Comparison of ENCODE assay signal across 12 cellular contexts in genomic region chr1:152107289-152107983, GRCh38. TPM values are rescaled to one million over a fixed set of nuclear protein-coding genes. Genes with fewer than 3 reads are reported as not detected.
DNase-seq lines count a peak whose midpoint lies in the region; ATAC-seq and TF ChIP-seq lines count a peak whose summit lies in the region.
"Had no signal": no experiment of that assay in that cellular context is flagged by ENCODE, and none has a peak within 500 bp of the region (broad histone marks: within the 10 kb centered on the region; RNA-seq: fewer than 3 reads in every experiment).

No MANE protein-coding gene starts in this region.

- CTCF ChIA-PET in activated CD4-positive, alpha-beta memory T cell treated with anti-CD3 and anti-CD28 coated beads, Interleukin-2, amount 10 ng/mL, durations not matched to agents 7 days and 5 days (lab: Charles Lee): no interaction called here
- CTCF ChIA-PET in activated CD4-positive, alpha-beta memory T cell treated with anti-CD3 and anti-CD28 coated beads for 36 hours (lab: Charles Lee): interaction anchor here (1.0 to 6.6 kb wide), 5 partner anchors 55 to 351 kb away, joined by 3 to 41 read pairs (median 5); no protein-coding TSS in a partner anchor
- CTCF ChIA-PET in RWPE1 (lab: Yijun Ruan, JAX): interaction anchor here (0.7 to 2.4 kb wide), 7 partner anchors 10 to 351 kb away, joined by 3 to 9 read pairs (median 4); partner anchors contain the start of gene THEM4

- H3K27ac ChIP-seq in RWPE1 (peak overlapping the region; percentile 56), fibroblast of lung (ENCODE audit: insufficient read depth, low read length) (no peak overlapping the region), skin epidermis (no peak overlapping the region)

- peaks cover 4% of the 10 kb centered on the region for H3K9me3 Mint-ChIP-seq in activated CD4-positive, alpha-beta memory T cell treated with anti-CD3 and anti-CD28 coated beads, Interleukin-2, amount 10 ng/mL, durations not matched to agents 7 days and 5 days
- no peaks in the 10 kb centered on the region for H3K9me3 Mint-ChIP-seq in activated CD4-positive, alpha-beta memory T cell treated with anti-CD3 and anti-CD28 coated beads for 36 hours

- no peaks in the 10 kb centered on the region for H3K36me3 Mint-ChIP-seq in activated CD4-positive, alpha-beta memory T cell treated with anti-CD3 and anti-CD28 coated beads, Interleukin-2, amount 10 ng/mL, durations not matched to agents 7 days and 5 days (ENCODE audit: low read depth)
- peaks cover 4% of the 10 kb centered on the region for H3K36me3 Mint-ChIP-seq in activated CD4-positive, alpha-beta memory T cell treated with anti-CD3 and anti-CD28 coated beads for 36 hours

- no peaks in the 10 kb centered on the region for H3K9me3 ChIP-seq in fibroblast of lung (ENCODE audit: control insufficient read depth, insufficient read depth, low read depth, low read length)

- DNase-seq in activated CD4-positive, alpha-beta memory T cell treated with anti-CD3 and anti-CD28 coated beads, Interleukin-2, amount 10 ng/mL, durations not matched to agents 7 days and 5 days: no peak
- DNase-seq in activated CD4-positive, alpha-beta memory T cell treated with anti-CD3 and anti-CD28 coated beads for 36 hours: no peak
- DNase-seq in RWPE1 (ENCODE audit: low spot score): no peak
- DNase-seq in fibroblast of lung (ENCODE audit: low read depth in 2 of 2): no peak
- DNase-seq in NCI-H2227 treated with DMSO at 0.1 percent for 48 hours (lab: John Stamatoyannopoulos, UW): no peak
- DNase-seq in anterior cingulate cortex (lab: John Stamatoyannopoulos, UW): no peak
- DNase-seq: AML-193, NCI-H2107 had no signal

- ATAC-seq in GM19463 (IDR thresholded peaks at IDR 0.05; ENCODE audit: unreplicated experiment): no peak

- peaks cover 54% of the 10 kb centered on the region for H3K27me3 ChIP-seq in fibroblast of lung (ENCODE audit: control insufficient read depth, insufficient read depth, low read length)

- intact Hi-C loops in activated CD4-positive, alpha-beta memory T cell treated with anti-CD3 and anti-CD28 coated beads for 36 hours (cut with micrococcal nuclease): no loop called here

- peak overlapping the region; percentile 16 for H3K27ac Mint-ChIP-seq in activated CD4-positive, alpha-beta memory T cell treated with anti-CD3 and anti-CD28 coated beads, Interleukin-2, amount 10 ng/mL, durations not matched to agents 7 days and 5 days
- H3K27ac Mint-ChIP-seq in activated CD4-positive, alpha-beta memory T cell treated with anti-CD3 and anti-CD28 coated beads for 36 hours: no peak overlapping the region

- H3K27me3 Mint-ChIP-seq in activated CD4-positive, alpha-beta memory T cell treated with anti-CD3 and anti-CD28 coated beads, Interleukin-2, amount 10 ng/mL, durations not matched to agents 7 days and 5 days: peaks cover 29% of the 10 kb centered on the region
- peaks cover 16% of the 10 kb centered on the region for H3K27me3 Mint-ChIP-seq in activated CD4-positive, alpha-beta memory T cell treated with anti-CD3 and anti-CD28 coated beads for 36 hours

- H3K4me1 Mint-ChIP-seq in activated CD4-positive, alpha-beta memory T cell treated with anti-CD3 and anti-CD28 coated beads, Interleukin-2, amount 10 ng/mL, durations not matched to agents 7 days and 5 days: peaks cover 7% of the 10 kb centered on the region
- H3K4me1 Mint-ChIP-seq in activated CD4-positive, alpha-beta memory T cell treated with anti-CD3 and anti-CD28 coated beads for 36 hours (ENCODE audit: low read depth): no peaks in the 10 kb centered on the region

- peaks cover 7% of the 10 kb centered on the region for H3K4me1 ChIP-seq in fibroblast of lung (ENCODE audit: control insufficient read depth, extremely low read depth, insufficient read depth, low read length)

- H3K79me2 ChIP-seq in fibroblast of lung (ENCODE audit: control insufficient read depth, insufficient read depth, low read length): no peaks in the 10 kb centered on the region

- TF ChIP-seq CTCF in RWPE1 (conservative IDR thresholded peaks at IDR 0.05; ENCODE audit: low read depth) (no peak), fibroblast of lung (conservative IDR thresholded peaks at IDR 0.05 in 1 of 2, IDR thresholded peaks at IDR 0.05 in 1 of 2; ENCODE audit: low read depth in 1 of 2, low read length in 2 of 2) (peak in 1 of 2 donors; percentile 0)

- H3K4me3 ChIP-seq in fibroblast of lung (replicated peaks in 1 of 4; ENCODE audit: control extremely low read depth in 1 of 4, insufficient read depth in 1 of 4, low read depth in 3 of 4, low read length in 4 of 4): peak overlapping the region in 3 of 4 experiments; percentile 21 to 48 (median 30)
- peak overlapping the region in 6 of 7 experiments; percentile 1 to 44 (median 16) for H3K4me3 ChIP-seq in skin epidermis

- no peak overlapping the region for H3K9ac ChIP-seq in fibroblast of lung (ENCODE audit: insufficient read depth, low read length)

- no peaks in the 10 kb centered on the region for H3K36me3 ChIP-seq in fibroblast of lung (ENCODE audit: control insufficient read depth, insufficient read depth, low read length)

- H4K20me1 ChIP-seq in fibroblast of lung (ENCODE audit: control insufficient read depth, extremely low read depth, insufficient read depth, low read length): no peaks in the 10 kb centered on the region

- H3K4me2 ChIP-seq in fibroblast of lung (ENCODE audit: extremely low read depth, insufficient read depth, low read length): peak overlapping the region; percentile 68

- no peak overlapping the region for H3K4me3 Mint-ChIP-seq in activated CD4-positive, alpha-beta memory T cell treated with anti-CD3 and anti-CD28 coated beads, Interleukin-2, amount 10 ng/mL, durations not matched to agents 7 days and 5 days
- no peak overlapping the region for H3K4me3 Mint-ChIP-seq in activated CD4-positive, alpha-beta memory T cell treated with anti-CD3 and anti-CD28 coated beads for 36 hours

- POLR2A ChIA-PET in activated CD4-positive, alpha-beta memory T cell treated with anti-CD3 and anti-CD28 coated beads, Interleukin-2, amount 10 ng/mL, durations not matched to agents 7 days and 5 days (lab: Charles Lee): no interaction called here
- POLR2A ChIA-PET in activated CD4-positive, alpha-beta memory T cell treated with anti-CD3 and anti-CD28 coated beads for 36 hours (lab: Charles Lee): no interaction called here
- POLR2A ChIA-PET in RWPE1 (lab: Yijun Ruan, JAX; ENCODE audit: low non-redundant PET): interaction anchor here (0.7 kb wide), 1 partner anchor 18 kb away, joined by 4 read pairs; no protein-coding TSS in a partner anchor

- H2AFZ ChIP-seq in fibroblast of lung (ENCODE audit: low read length): no peak overlapping the region

RNA-seq across cellular contexts. Expression of gene TCHH, which starts 7.8 kb away (rescaled TPM):
- under 1 TPM; 0.05 TPM for total RNA-seq in activated CD4-positive, alpha-beta memory T cell treated with anti-CD3 and anti-CD28 coated beads, Interleukin-2, amount 10 ng/mL, durations not matched to agents 7 days and 5 days
- total RNA-seq in activated CD4-positive, alpha-beta memory T cell treated with anti-CD3 and anti-CD28 coated beads for 36 hours: not detected
- under 0.01 TPM in 1 of 2 replicates, not detected in the other for total RNA-seq in fibroblast of lung
- not detected in 2 replicates for polyA plus RNA-seq in fibroblast of lung
- polyA plus RNA-seq in fibroblast of lung (2012): 0.01 TPM in 1 of 2 replicates, not detected in the other
- polyA minus RNA-seq in fibroblast of lung (ENCODE audit: low replicate concordance): not detected in 2 replicates
- total RNA-seq: HT-29 had no signal

RNA-seq across cellular contexts. Expression of gene TCHHL1, which starts 18.6 kb away (rescaled TPM):
- not detected for total RNA-seq in activated CD4-positive, alpha-beta memory T cell treated with anti-CD3 and anti-CD28 coated beads, Interleukin-2, amount 10 ng/mL, durations not matched to agents 7 days and 5 days
- total RNA-seq in activated CD4-positive, alpha-beta memory T cell treated with anti-CD3 and anti-CD28 coated beads for 36 hours: not detected
- not detected in 2 replicates for total RNA-seq in fibroblast of lung
- polyA plus RNA-seq in fibroblast of lung: not detected in 2 replicates
- polyA plus RNA-seq in fibroblast of lung (2012): not detected in 2 replicates
- polyA minus RNA-seq in fibroblast of lung (ENCODE audit: low replicate concordance): not detected in 2 replicates
- total RNA-seq: HT-29, osteocyte had no signal

RNA-seq across cellular contexts. Expression of gene RPTN, which starts 51.6 kb away (rescaled TPM):
- total RNA-seq in activated CD4-positive, alpha-beta memory T cell treated with anti-CD3 and anti-CD28 coated beads, Interleukin-2, amount 10 ng/mL, durations not matched to agents 7 days and 5 days: not detected
- total RNA-seq in activated CD4-positive, alpha-beta memory T cell treated with anti-CD3 and anti-CD28 coated beads for 36 hours: not detected
- not detected in 2 replicates for total RNA-seq in fibroblast of lung
- not detected in 2 replicates for polyA plus RNA-seq in fibroblast of lung
- not detected in 2 replicates for polyA plus RNA-seq in fibroblast of lung (2012)
- not detected in 2 replicates for polyA minus RNA-seq in fibroblast of lung (ENCODE audit: low replicate concordance)
- total RNA-seq: HT-29, osteocyte had no signal
